In genomic region chr14:57343545-57344297, GRCh38 we compare ENCODE assay signal across 2 cellular contexts.
TF ChIP-seq lines count a peak whose summit lies in the region.
"Not testable (repeated sequence)": the region's sequence is repeated elsewhere in the genome, so short reads cannot be mapped to it uniquely, and the experiment has no call there.

No MANE protein-coding gene starts in this region.

TF ChIP-seq in K562, 482 proteins besides CTCF, POLR2A, EP300 and RAD21:
- TF ChIP-seq L3MBTL2 (IDR thresholded peaks at IDR 0.05) (peak; percentile 24; the same call in 1 of the 2 replicates), RBFOX2 (IDR thresholded peaks at IDR 0.05; ENCODE audit: low read depth, low read length) (peak; percentile 46; the same call in 1 of the 2 replicates), POLR2G (IDR thresholded peaks at IDR 0.05; ENCODE audit: low read depth, low read length) (peak; percentile 47; the same call in 1 of the 2 replicates), YY1 (IDR thresholded peaks at IDR 0.05; ENCODE audit: borderline replicate concordance in 1 of 3, control insufficient read depth in 1 of 3, extremely low read depth in 1 of 3, insufficient read depth in 3 of 3, insufficient read length in 1 of 3, insufficient replicate concordance in 2 of 3, low read depth in 1 of 3, low read length in 2 of 3) (peak in 1 of 3 experiments; percentile 79)
TF ChIP-seq in K562: peak in this region for 4; not testable (repeated sequence) for 478.

TF ChIP-seq in HepG2, 621 proteins besides CTCF, POLR2A, EP300 and RAD21:
- TF ChIP-seq ZNF281 (CRISPR knock-in tag; IDR thresholded peaks at IDR 0.05; ENCODE audit: borderline replicate concordance), result peak; percentile 73; the same call in 1 of the 2 replicates
- TF ChIP-seq SOX6, FOXP1, SOX13, FOXA1 (IDR thresholded peaks at IDR 0.05): not testable (repeated sequence)
- peak; percentile 25; the same call in 1 of the 2 replicates for TF ChIP-seq SOX6 (CRISPR knock-in tag; IDR thresholded peaks at IDR 0.05)
- TF ChIP-seq SP5 (CRISPR knock-in tag; IDR thresholded peaks at IDR 0.05; ENCODE audit: borderline replicate concordance, low read depth), result 0 out of 2 replicates have a peak, but pooled peaks have one; percentile 36
- TF ChIP-seq FOXP1 (CRISPR knock-in tag; IDR thresholded peaks at IDR 0.05), result 0 out of 2 replicates have a peak, but pooled peaks have one; percentile 16
- peak in 1 of 2 experiments; percentile 20; a peak in 1 of 4 replicates for TF ChIP-seq SOX13 (CRISPR knock-in tag; conservative IDR thresholded peaks at IDR 0.05 in 1 of 2, IDR thresholded peaks at IDR 0.05 in 1 of 2)
- TF ChIP-seq FOXA1 (CRISPR knock-in tag; IDR thresholded peaks at IDR 0.05), result 0 out of 2 replicates have a peak, but pooled peaks have one; percentile 34
- 0 out of 2 replicates have a peak, but pooled peaks have one; percentile 17 for TF ChIP-seq FOXA3 (CRISPR knock-in tag; IDR thresholded peaks at IDR 0.05)
- peak; percentile 24; the same call in 1 of the 2 replicates for TF ChIP-seq ARID5B (CRISPR knock-in tag; IDR thresholded peaks at IDR 0.05)
